13 cellular contexts compared by ENCODE assay signal in the genomic region with DNA sequence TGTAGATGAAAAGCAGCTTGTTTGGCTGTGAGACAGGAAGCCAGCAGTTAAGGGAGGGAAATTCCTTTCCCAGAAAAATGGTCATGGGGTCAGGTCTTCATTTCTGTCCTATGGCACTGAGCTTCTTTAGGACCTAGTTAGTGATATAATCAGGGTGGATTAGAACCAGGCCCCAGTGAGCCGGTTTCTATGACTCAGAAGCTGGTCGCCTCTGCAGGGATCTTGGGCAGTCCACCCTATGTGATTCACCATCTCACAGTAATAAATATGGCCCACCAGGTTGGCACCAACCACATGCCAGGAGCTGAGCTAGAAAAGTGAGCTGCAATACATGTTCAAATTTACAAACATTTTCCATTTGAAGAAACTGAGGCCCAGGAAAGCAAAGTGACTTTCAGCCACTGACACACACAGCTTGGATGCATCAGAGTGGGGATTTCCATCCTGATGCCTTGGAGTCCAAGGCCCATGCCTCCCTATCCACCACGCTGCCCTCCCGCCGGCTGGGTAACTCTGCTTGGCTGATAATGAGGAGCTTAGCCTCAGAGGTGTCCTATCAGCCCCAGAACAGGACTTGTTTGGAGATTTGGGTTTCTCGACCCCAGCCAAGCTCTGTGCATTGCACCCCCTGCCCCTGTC. TPM values are rescaled to one million over a fixed set of nuclear protein-coding genes. Genes with fewer than 3 reads are reported as not detected.
A peak's percentile ranks its signal among the peaks of the same experiment; 100 is the strongest.
DNase-seq lines count a peak whose midpoint lies in the region; ATAC-seq and TF ChIP-seq lines count a peak whose summit lies in the region.
"Had no signal": no experiment of that assay in that cellular context is flagged by ENCODE, and none has a peak within 500 bp of the region (broad histone marks: within the 10 kb centered on the region; RNA-seq: fewer than 3 reads in every experiment).

No MANE protein-coding gene starts in this region.

- H3K4me3 Mint-ChIP-seq in CD8-positive, alpha-beta memory T cell = peak overlapping the region in 1 of 7 donors; percentile 67
- H3K4me3 Mint-ChIP-seq in activated naive CD8-positive, alpha-beta T cell treated with anti-CD3 and anti-CD28 coated beads, Interleukin-2, amount 10 ng/mL, durations not matched to agents 7 days and 5 days = no peak overlapping the region
- H3K4me3 Mint-ChIP-seq in nephron progenitor cell = no peak overlapping the region

- intact Hi-C loops in cardiac septum (cut with DNase I) = no loop called here

- no peak for ATAC-seq in activated naive CD8-positive, alpha-beta T cell treated with anti-CD3 and anti-CD28 coated beads, Interleukin-2, amount 10 ng/mL, durations not matched to agents 7 days and 5 days (ENCODE audit: low read depth)
- ATAC-seq: left cardiac atrium, right lobe of liver had no signal

- no peaks in the 10 kb centered on the region for H3K36me3 ChIP-seq in CD8-positive, alpha-beta memory T cell (ENCODE audit: insufficient read depth, low read length)

- TF ChIP-seq CTCF in nephron progenitor cell (IDR thresholded peaks at IDR 0.05) = no peak

- H3K4me1 ChIP-seq in CD8-positive, alpha-beta memory T cell (ENCODE audit: insufficient read depth, low read length) = peaks cover 44% of the 10 kb centered on the region
- H3K4me1 ChIP-seq: right lobe of liver had no signal

- H3K27ac Mint-ChIP-seq in CD8-positive, alpha-beta memory T cell = peak overlapping the region; percentile 45 to 99 (median 92)
- H3K27ac Mint-ChIP-seq in activated naive CD8-positive, alpha-beta T cell treated with anti-CD3 and anti-CD28 coated beads, Interleukin-2, amount 10 ng/mL, durations not matched to agents 7 days and 5 days = peak overlapping the region; percentile 6
- peak overlapping the region; percentile 43 for H3K27ac Mint-ChIP-seq in nephron progenitor cell

- H3K9me3 Mint-ChIP-seq in CD8-positive, alpha-beta memory T cell = no peaks in the 10 kb centered on the region
- H3K9me3 Mint-ChIP-seq in activated naive CD8-positive, alpha-beta T cell treated with anti-CD3 and anti-CD28 coated beads, Interleukin-2, amount 10 ng/mL, durations not matched to agents 7 days and 5 days = no peaks in the 10 kb centered on the region
- no peaks in the 10 kb centered on the region for H3K9me3 Mint-ChIP-seq in nephron progenitor cell

- no peaks in the 10 kb centered on the region for H3K27me3 Mint-ChIP-seq in CD8-positive, alpha-beta memory T cell
- no peaks in the 10 kb centered on the region for H3K27me3 Mint-ChIP-seq in activated naive CD8-positive, alpha-beta T cell treated with anti-CD3 and anti-CD28 coated beads, Interleukin-2, amount 10 ng/mL, durations not matched to agents 7 days and 5 days
- H3K27me3 Mint-ChIP-seq in nephron progenitor cell (ENCODE audit: low read depth, poor library complexity) = peaks cover 8% of the 10 kb centered on the region

- H3K27ac ChIP-seq in CD8-positive, alpha-beta memory T cell (ENCODE audit: low read depth, low read length) = no peak overlapping the region
- H3K27ac ChIP-seq: right lobe of liver had no signal

- no peak overlapping the region for H3K4me3 ChIP-seq in CD8-positive, alpha-beta memory T cell (ENCODE audit: low read length)
- H3K4me3 ChIP-seq: right lobe of liver had no signal

- peaks cover 0 to 45% (median 12%) of the 10 kb centered on the region in 3 donors for H3K36me3 Mint-ChIP-seq in CD8-positive, alpha-beta memory T cell
- peaks cover 16% of the 10 kb centered on the region for H3K36me3 Mint-ChIP-seq in activated naive CD8-positive, alpha-beta T cell treated with anti-CD3 and anti-CD28 coated beads, Interleukin-2, amount 10 ng/mL, durations not matched to agents 7 days and 5 days
- H3K36me3 Mint-ChIP-seq in nephron progenitor cell (ENCODE audit: low read depth) = no peaks in the 10 kb centered on the region

- peaks cover 41 to 54% (median 48%) of the 10 kb centered on the region in 3 donors for H3K4me1 Mint-ChIP-seq in CD8-positive, alpha-beta memory T cell
- peaks cover 39% of the 10 kb centered on the region for H3K4me1 Mint-ChIP-seq in activated naive CD8-positive, alpha-beta T cell treated with anti-CD3 and anti-CD28 coated beads, Interleukin-2, amount 10 ng/mL, durations not matched to agents 7 days and 5 days
- peaks cover 37% of the 10 kb centered on the region for H3K4me1 Mint-ChIP-seq in nephron progenitor cell

- no peaks in the 10 kb centered on the region for H3K9me3 ChIP-seq in CD8-positive, alpha-beta memory T cell (ENCODE audit: low read length)
- H3K9me3 ChIP-seq: right lobe of liver had no signal

- POLR2A ChIA-PET in CD8-positive, alpha-beta memory T cell (lab: Charles Lee) = interaction anchor here (1.1 kb wide), 1 partner anchor 11 kb away, joined by 3 read pairs; no protein-coding TSS in a partner anchor
- POLR2A ChIA-PET in activated naive CD8-positive, alpha-beta T cell treated with anti-CD3 and anti-CD28 coated beads, Interleukin-2, amount 10 ng/mL, durations not matched to agents 7 days and 5 days (lab: Charles Lee) = interaction anchor here (0.6 to 1.2 kb wide), 3 partner anchors 11 to 42 kb away, joined by 3 to 6 read pairs (median 4); a partner anchor contains a TSS

- no peaks in the 10 kb centered on the region for H3K27me3 ChIP-seq in CD8-positive, alpha-beta memory T cell (ENCODE audit: insufficient read depth, low read length, poor library complexity, severe bottlenecking)
- H3K27me3 ChIP-seq: right lobe of liver had no signal

- no peak for DNase-seq in CD8-positive, alpha-beta memory T cell
- DNase-seq in HUDEP-2 (lab: John Stamatoyannopoulos, UW; ENCODE audit: unreplicated experiment in 76 of 76) = peak in 48 of 76 experiments; percentile 11 to 67 (median 32)
- DNase-seq in activated naive CD8-positive, alpha-beta T cell treated with anti-CD3 and anti-CD28 coated beads, Interleukin-2, amount 10 ng/mL, durations not matched to agents 7 days and 5 days = no peak
- no peak for DNase-seq in nephron progenitor cell
- DNase-seq in NCI-H345 (lab: John Stamatoyannopoulos, UW) = no peak
- no peak for DNase-seq in KG1 (lab: John Stamatoyannopoulos, UW)
- no peak for DNase-seq in cardiac septum (ENCODE audit: low spot score)
- no peak for DNase-seq in mucosa of gallbladder (ENCODE audit: low spot score)
- DNase-seq: left cardiac atrium, NCI-H1105, right lobe of liver, Right ventricle myocardium superior, substantia nigra had no signal

- CTCF ChIA-PET in CD8-positive, alpha-beta memory T cell (lab: Charles Lee) = interaction anchor here (1.0 to 1.3 kb wide), 4 partner anchors 9 to 23 kb away, joined by 3 read pairs; no protein-coding TSS in a partner anchor

RNA-seq across cellular contexts. Expression of a gene that starts 42.0 kb away (rescaled TPM):
- 100 to 1,000 TPM; 356 to 388 TPM for total RNA-seq in CD8-positive, alpha-beta memory T cell
- 131 TPM for polyA plus RNA-seq in CD8-positive, alpha-beta memory T cell
- 10 to 100 TPM; 71.9 to 80.2 TPM for total RNA-seq in activated naive CD8-positive, alpha-beta T cell treated with anti-CD3 and anti-CD28 coated beads, Interleukin-2, amount 10 ng/mL, durations not matched to agents 7 days and 5 days
- total RNA-seq in cardiac septum = 27.9 TPM
- 152 TPM for total RNA-seq in mucosa of gallbladder

Comparison
In these comparisons a context has a peak if more than half of its experiments do, and no peak if none do; other contexts are left out.
1. DNase-seq: peak in HUDEP-2 (48 of 76); none in CD8-positive, alpha-beta memory T cell (0 of 5), activated naive CD8-positive, alpha-beta T cell treated with anti-CD3 and anti-CD28 coated beads, Interleukin-2, amount 10 ng/mL, durations not matched to agents 7 days and 5 days (single experiment), nephron progenitor cell (single experiment), NCI-H345 (single experiment), KG1 (single experiment), cardiac septum (single experiment) and mucosa of gallbladder (single experiment).
2. H3K27ac Mint-ChIP-seq: peak in every context shown above with its lines; median percentile 92 in CD8-positive, alpha-beta memory T cell; 43 in nephron progenitor cell; 6 in activated naive CD8-positive, alpha-beta T cell treated with anti-CD3 and anti-CD28 coated beads, Interleukin-2, amount 10 ng/mL, durations not matched to agents 7 days and 5 days.